22 cellular contexts compared by ENCODE assay signal in the genomic region with DNA sequence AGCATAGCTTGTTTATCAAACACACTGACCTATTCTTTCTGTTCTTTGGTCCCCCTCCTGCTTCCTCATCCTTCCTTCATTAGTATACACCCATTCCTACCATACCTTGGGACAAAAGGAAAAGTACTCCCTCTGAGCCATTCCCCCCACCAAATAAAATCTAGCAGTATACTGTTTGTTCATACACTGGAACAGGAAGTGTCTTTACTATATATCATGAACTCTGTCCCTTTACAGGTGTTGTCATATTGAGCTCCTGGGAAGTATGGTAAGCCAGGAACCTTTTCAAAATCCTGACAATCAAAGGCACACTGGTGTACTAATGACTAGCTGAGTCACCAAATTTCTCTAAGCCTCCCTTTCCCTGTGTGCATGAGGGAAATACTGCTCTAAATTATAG. TPM values are rescaled to one million over a fixed set of nuclear protein-coding genes. Genes with fewer than 3 reads are reported as not detected.
A peak's percentile ranks its signal among the peaks of the same experiment; 100 is the strongest.
DNase-seq lines count a peak whose midpoint lies in the region; ATAC-seq, FAIRE-seq and TF ChIP-seq lines count a peak whose summit lies in the region.
"Had no signal": no experiment of that assay in that cellular context is flagged by ENCODE, and none has a peak within 500 bp of the region (broad histone marks: within the 10 kb centered on the region; RNA-seq: fewer than 3 reads in every experiment).

No MANE protein-coding gene starts in this region.

- H3K27ac Mint-ChIP-seq in mesothelial cell of epicardium = no peak overlapping the region
- H3K27ac Mint-ChIP-seq: CD14-positive monocyte, GM23338, IgD-negative memory B cell had no signal

- FAIRE-seq in small intestine (lab: Jason Lieb, UNC) = no peak
- FAIRE-seq: GM12891, H54, HTR-8/SVneo had no signal

- no peaks in the 10 kb centered on the region for H3K9me3 Mint-ChIP-seq in mesothelial cell of epicardium
- H3K9me3 Mint-ChIP-seq: CD14-positive monocyte, GM23338, IgD-negative memory B cell had no signal

- H3K27me3 Mint-ChIP-seq in mesothelial cell of epicardium (ENCODE audit: low read depth) = no peaks in the 10 kb centered on the region
- H3K27me3 Mint-ChIP-seq: CD4-positive, alpha-beta memory T cell; IgD-negative memory B cell had no signal

- H3K36me3 ChIP-seq in Panc1 (ENCODE audit: control insufficient read depth, insufficient read depth, low read length) = no peaks in the 10 kb centered on the region
- H3K36me3 ChIP-seq in small intestine (ENCODE audit: control insufficient read depth in 2 of 2, insufficient read depth in 2 of 2, low read length in 2 of 2) = no peaks in the 10 kb centered on the region
- H3K36me3 ChIP-seq: BLaER1 had no signal

- H3K4me3 ChIP-seq in Panc1 (ENCODE audit: low read depth in 2 of 2, low read length in 2 of 2) (no peak overlapping the region), small intestine (ENCODE audit: low read depth in 1 of 2, low read length in 2 of 2) (no peak overlapping the region)
- H3K4me3 ChIP-seq: BLaER1, GM23338 had no signal

- no peaks in the 10 kb centered on the region for H3K36me3 Mint-ChIP-seq in mesothelial cell of epicardium
- H3K36me3 Mint-ChIP-seq: CD14-positive monocyte; CD4-positive, alpha-beta memory T cell; IgD-negative memory B cell had no signal

- H3K4me3 Mint-ChIP-seq in mesothelial cell of epicardium = no peak overlapping the region
- H3K4me3 Mint-ChIP-seq: CD14-positive monocyte; CD4-positive, alpha-beta memory T cell; GM23338; IgD-negative memory B cell had no signal

- H3K4me1 ChIP-seq in Panc1 (ENCODE audit: control insufficient read depth, insufficient read depth, low read length) (no peaks in the 10 kb centered on the region), small intestine (ENCODE audit: control insufficient read depth in 2 of 2, insufficient read depth in 1 of 2, low read depth in 1 of 2, low read length in 1 of 2) (no peaks in the 10 kb centered on the region)
- H3K4me1 ChIP-seq: BLaER1 had no signal

- H3K27ac ChIP-seq in Panc1 (ENCODE audit: low read length) (no peak overlapping the region), small intestine (ENCODE audit: low read depth in 1 of 2, low read length in 1 of 2) (peak overlapping the region in 1 of 2 donors; percentile 32)
- H3K27ac ChIP-seq: 22Rv1, BLaER1, HL-60 had no signal

- intact Hi-C loops in Panc1 (cut with micrococcal nuclease; ENCODE audit: unreplicated experiment) (no loop called here), left colon (cut with DNase I, micrococcal nuclease) (no loop called here)

- in situ Hi-C loops in Panc1 (cut with HindIII; ENCODE audit: low pct_unique_long_range_greater_than_20kb, low sequenced_read_pairs) = no loop called here

- TF ChIP-seq CTCF in Panc1 (IDR thresholded peaks at IDR 0.05) = no peak
- TF ChIP-seq CTCF in mesothelial cell of epicardium (IDR thresholded peaks at IDR 0.05; ENCODE audit: unreplicated experiment) = no peak

- DNase-seq in DMS53 (lab: John Stamatoyannopoulos, UW) (peak; percentile 66), DMS53 treated with DMSO at 0.1 percent for 48 hours (lab: John Stamatoyannopoulos, UW; ENCODE audit: unreplicated experiment) (no peak), Panc1 (ENCODE audit: low read depth, low spot score) (no peak), left colon (no peak), small intestine (peak; percentile 57), mesothelial cell of epicardium (ENCODE audit: low spot score in 2 of 2, unreplicated experiment in 2 of 2) (no peak), NCI-H526 (lab: John Stamatoyannopoulos, UW) (no peak)
- DNase-seq: CD4-positive, alpha-beta memory T cell; DMS153; DND-41; EL; HCEC 1CT had no signal

- H3K27me3 ChIP-seq in Panc1 (ENCODE audit: control insufficient read depth, insufficient read depth, low read length) (no peaks in the 10 kb centered on the region), small intestine (ENCODE audit: control insufficient read depth in 2 of 2, insufficient read depth in 2 of 2, low read length in 2 of 2) (no peaks in the 10 kb centered on the region)
- H3K27me3 ChIP-seq: BLaER1 had no signal

- POLR2A ChIA-PET in Panc1 (lab: Charles Lee) = no interaction called here

- BruUV-seq in Panc1 (replicated peaks; lab: Mats Ljungman, UMichigan) = no TSS peak

- ATAC-seq in Panc1 (0 out of 2 replicates have a peak, but pooled peaks have one; percentile 26), left colon (peak; percentile 98), GM18861 (IDR thresholded peaks at IDR 0.05; ENCODE audit: unreplicated experiment) (no peak)
- ATAC-seq: GM23338 had no signal

- CTCF ChIA-PET in Panc1 (lab: Charles Lee) = no interaction called here

- peaks cover 3% of the 10 kb centered on the region for H3K4me1 Mint-ChIP-seq in mesothelial cell of epicardium
- H3K4me1 Mint-ChIP-seq: CD14-positive monocyte, IgD-negative memory B cell had no signal

- H3K9me3 ChIP-seq in Panc1 (ENCODE audit: control insufficient read depth, insufficient read depth, low read depth, low read length) = no peaks in the 10 kb centered on the region
- H3K9me3 ChIP-seq in small intestine (ENCODE audit: control insufficient read depth, low read depth) = no peaks in the 10 kb centered on the region
- H3K9me3 ChIP-seq: BLaER1 had no signal

RNA-seq across cellular contexts. Expression of a gene that starts 37.4 kb away (rescaled TPM):
- total RNA-seq in Panc1 (2021; ENCODE audit: unreplicated experiment) = 106 TPM
- polyA plus RNA-seq in Panc1 (2012; ENCODE audit: insufficient read length) = 71.0 TPM
- 10 to 100 TPM; 42.4 to 47.2 TPM for total RNA-seq in left colon
- 1 to 10 TPM; 5.1 to 9.2 (median 5.8) TPM for polyA plus RNA-seq in small intestine
- total RNA-seq in mesothelial cell of epicardium = 59.8 to 72.7 TPM (median 62.3 TPM) in 3 replicates

RNA-seq across cellular contexts. Expression of a gene that starts 58.8 kb away (rescaled TPM):
- total RNA-seq in Panc1 (2021; ENCODE audit: unreplicated experiment) = 111 TPM
- 32.3 TPM for polyA plus RNA-seq in Panc1 (2012; ENCODE audit: insufficient read length)
- 10 to 100 TPM; 50.6 to 54.9 TPM for total RNA-seq in left colon
- polyA plus RNA-seq in small intestine = 1 to 10 TPM; 4.1 to 7.4 (median 4.5) TPM
- total RNA-seq in mesothelial cell of epicardium = 84.7 to 92.1 TPM (median 86.7 TPM) in 3 replicates

Comparison
In these comparisons a context has a peak if more than half of its experiments do, and no peak if none do; other contexts are left out.
1. DNase-seq: peak in DMS53 (single experiment) and small intestine (single experiment); none in DMS53 treated with DMSO at 0.1 percent for 48 hours (single experiment), Panc1 (single experiment), left colon (0 of 2), mesothelial cell of epicardium (0 of 2) and NCI-H526 (0 of 2).